ENCODE assay signal across 8 cellular contexts in genomic region chr14:74019743-74020142, GRCh38. TPM values are rescaled to one million over a fixed set of nuclear protein-coding genes. Genes with fewer than 3 reads are reported as not detected.
A peak's percentile ranks its signal among the peaks of the same experiment; 100 is the strongest.
DNase-seq lines count a peak whose midpoint lies in the region; ATAC-seq lines count a peak whose summit lies in the region.

No MANE protein-coding gene starts in this region.

- DNase-seq in NCI-H748 (lab: John Stamatoyannopoulos, UW; ENCODE audit: unreplicated experiment) (peak; percentile 19), NCI-H748 treated with DMSO at 0.1 percent for 48 hours (lab: John Stamatoyannopoulos, UW) (no peak), hepatic stellate cell (ENCODE audit: low spot score) (peak; percentile 32), skeletal muscle cell (ENCODE audit: low read depth) (peak; percentile 39), UCSD-AML1 (lab: John Stamatoyannopoulos, UW; ENCODE audit: unreplicated experiment) (no peak), NCI-H69 (lab: John Stamatoyannopoulos, UW) (no peak), kidney glomerular epithelial cell (lab: John Stamatoyannopoulos, UW) (no peak)

- no peaks in the 10 kb centered on the region for H3K9me3 Mint-ChIP-seq in activated T-helper 17 cell treated with anti-CD3 and anti-CD28 coated beads, Interleukin-2, amount 50 U/mL, for 72 hours

- no peaks in the 10 kb centered on the region for H3K36me3 Mint-ChIP-seq in activated T-helper 17 cell treated with anti-CD3 and anti-CD28 coated beads, Interleukin-2, amount 50 U/mL, for 72 hours (ENCODE audit: low read depth)

- no peaks in the 10 kb centered on the region for H3K27me3 Mint-ChIP-seq in activated T-helper 17 cell treated with anti-CD3 and anti-CD28 coated beads, Interleukin-2, amount 50 U/mL, for 72 hours

- ATAC-seq in activated T-helper 17 cell treated with anti-CD3 and anti-CD28 coated beads, Interleukin-2, amount 50 U/mL, for 72 hours (replicated peaks) = no peak

- H3K27ac Mint-ChIP-seq in activated T-helper 17 cell treated with anti-CD3 and anti-CD28 coated beads, Interleukin-2, amount 50 U/mL, for 72 hours = peak overlapping the region; percentile 95

- peak overlapping the region; percentile 81 for H3K4me3 ChIP-seq in skeletal muscle cell (ENCODE audit: low read depth, low read length)

- peaks cover 7% of the 10 kb centered on the region for H3K4me1 Mint-ChIP-seq in activated T-helper 17 cell treated with anti-CD3 and anti-CD28 coated beads, Interleukin-2, amount 50 U/mL, for 72 hours

- peak overlapping the region; percentile 96 for H3K4me3 Mint-ChIP-seq in activated T-helper 17 cell treated with anti-CD3 and anti-CD28 coated beads, Interleukin-2, amount 50 U/mL, for 72 hours

RNA-seq across cellular contexts. Expression of gene BBOF1, which starts 0.6 kb away (rescaled TPM):
- 1 to 10 TPM in 1 of 2 donors, under 1 TPM in 1; 0.91 to 1.2 TPM for total RNA-seq in activated T-helper 17 cell treated with anti-CD3 and anti-CD28 coated beads, Interleukin-2, amount 50 U/mL, for 72 hours

RNA-seq across cellular contexts. Expression of gene ENTPD5, which starts 0.7 kb away (rescaled TPM):
- total RNA-seq in activated T-helper 17 cell treated with anti-CD3 and anti-CD28 coated beads, Interleukin-2, amount 50 U/mL, for 72 hours = 10 to 100 TPM in 1 of 2 donors, 1 to 10 TPM in 1; 5.6 to 10.4 TPM

Comparison
In these comparisons a context has a peak if more than half of its experiments do, and no peak if none do; other contexts are left out.
1. DNase-seq: peak in NCI-H748 (single experiment), hepatic stellate cell (single experiment) and skeletal muscle cell (single experiment); none in NCI-H748 treated with DMSO at 0.1 percent for 48 hours (single experiment), UCSD-AML1 (single experiment), NCI-H69 (single experiment) and kidney glomerular epithelial cell (single experiment).